Comparison of ENCODE assay signal across 8 cellular contexts in genomic region chr20:653110-653589, GRCh38. TPM values are rescaled to one million over a fixed set of nuclear protein-coding genes. Genes with fewer than 3 reads are reported as not detected.
A peak's percentile ranks its signal among the peaks of the same experiment; 100 is the strongest.
DNase-seq lines count a peak whose midpoint lies in the region; ATAC-seq and TF ChIP-seq lines count a peak whose summit lies in the region.

Gene SRXN1, minus strand, starts transcription at chr20:653200. Its CDS starts 15 bp downstream, at chr20:653185.

- H3K4me3 ChIP-seq in stomach: peak within 1 kb of the TSS; percentile 74 to 93 (median 80)

- peak within 1 kb of the TSS; percentile 79 for H3K4me3 Mint-ChIP-seq in neural crest cell

- TF ChIP-seq CTCF in neural crest cell (conservative IDR thresholded peaks at IDR 0.05): peak; percentile 70
- TF ChIP-seq CTCF in stomach (IDR thresholded peaks at IDR 0.05): peak in 3 of 7 experiments; percentile 31 to 64 (median 44)

- 0 to 1% (median 1%) methylated on average over 10 to 74 of the region's 74 CpGs for whole genome bisulfite sequencing in stomach, 5 donors

- peaks cover 16 to 32% (median 28%) of the 10 kb centered on the region in 4 donors for H3K4me1 ChIP-seq in stomach

- TF ChIP-seq EP300 in stomach (IDR thresholded peaks at IDR 0.05): no peak

- in situ Hi-C loops in Caki2 (cut with HindIII; ENCODE audit: low pct_unique_long_range_greater_than_20kb, low sequenced_read_pairs): no loop called here

- H3K36me3 Mint-ChIP-seq in neural crest cell (ENCODE audit: low read depth): peaks cover 5% of the 10 kb centered on the region

- intact Hi-C loops in stomach (cut with DNase I; ENCODE audit: low total_unique reads): no loop called here

- H3K9me3 ChIP-seq in stomach: peaks cover 0 to under 1% (median 0%) of the 10 kb centered on the region in 4 donors

- peak; percentile 95 for DNase-seq in Caki2 (ENCODE audit: low read depth)
- DNase-seq in HK-2 (ENCODE audit: unreplicated experiment): peak; percentile 97
- DNase-seq in RPMI8226: peak; percentile 95
- DNase-seq in activated effector memory CD4-positive, alpha-beta T cell treated with Interleukin-2 at 50 U/mL for 16 hours: peak; percentile 74
- DNase-seq in fibroblast of the conjunctiva (ENCODE audit: low read depth): peak; percentile 85
- peak; percentile 82 for DNase-seq in neural crest cell (ENCODE audit: low read depth, low spot score)
- peak; percentile 94 for DNase-seq in stomach

- peaks cover 23 to 33% (median 30%) of the 10 kb centered on the region in 4 donors for H3K36me3 ChIP-seq in stomach

- peak within 1 kb of the TSS; percentile 25 for H3K27ac Mint-ChIP-seq in neural crest cell (ENCODE audit: unreplicated experiment)

- H3K27me3 ChIP-seq in stomach: peaks cover 0 to 9% (median 0%) of the 10 kb centered on the region in 3 donors

- ATAC-seq in GM19438 (IDR thresholded peaks at IDR 0.05; ENCODE audit: low read depth, unreplicated experiment): peak; percentile 72

- peak within 1 kb of the TSS; percentile 85 to 91 (median 88) for H3K27ac ChIP-seq in stomach

- peaks cover 15% of the 10 kb centered on the region for H3K4me1 Mint-ChIP-seq in neural crest cell

- peaks cover 23% of the 10 kb centered on the region for H3K27me3 Mint-ChIP-seq in neural crest cell (ENCODE audit: low read depth)

- H3K9me3 Mint-ChIP-seq in neural crest cell: no peaks in the 10 kb centered on the region

- no peak for TF ChIP-seq POLR2A in stomach (IDR thresholded peaks at IDR 0.05)

RNA-seq across cellular contexts. Expression of gene SRXN1, which starts in this region (rescaled TPM):
- total RNA-seq in Caki2 (2014; rRNA removed; shearing (Covaris generic); ENCODE audit: low replicate concordance): 463 and 512 TPM in 2 replicates
- total RNA-seq in neural crest cell (10.7 and 12.6 TPM in 2 replicates), stomach (10 to 100 TPM in 4 of 5 donors, 1 to 10 TPM in 1; 6.4 to 40.1 (median 18.4) TPM)
- polyA plus RNA-seq in stomach: 10 to 100 TPM; 17.2 to 35.1 (median 32.1) TPM

Comparison
In these comparisons a context has a peak if more than half of its experiments do, and no peak if none do; other contexts are left out.
1. Peak in every context shown above with its lines: DNase-seq, ATAC-seq, H3K4me3 ChIP-seq and H3K27ac ChIP-seq.
2. RNA of gene SRXN1 (total RNA-seq): 463 to 512 TPM in Caki2; 6.4 to 40.1 TPM in stomach and 10.7 to 12.6 TPM in neural crest cell; every median in the first group is over 10 times any median in the second.